In the genomic region with DNA sequence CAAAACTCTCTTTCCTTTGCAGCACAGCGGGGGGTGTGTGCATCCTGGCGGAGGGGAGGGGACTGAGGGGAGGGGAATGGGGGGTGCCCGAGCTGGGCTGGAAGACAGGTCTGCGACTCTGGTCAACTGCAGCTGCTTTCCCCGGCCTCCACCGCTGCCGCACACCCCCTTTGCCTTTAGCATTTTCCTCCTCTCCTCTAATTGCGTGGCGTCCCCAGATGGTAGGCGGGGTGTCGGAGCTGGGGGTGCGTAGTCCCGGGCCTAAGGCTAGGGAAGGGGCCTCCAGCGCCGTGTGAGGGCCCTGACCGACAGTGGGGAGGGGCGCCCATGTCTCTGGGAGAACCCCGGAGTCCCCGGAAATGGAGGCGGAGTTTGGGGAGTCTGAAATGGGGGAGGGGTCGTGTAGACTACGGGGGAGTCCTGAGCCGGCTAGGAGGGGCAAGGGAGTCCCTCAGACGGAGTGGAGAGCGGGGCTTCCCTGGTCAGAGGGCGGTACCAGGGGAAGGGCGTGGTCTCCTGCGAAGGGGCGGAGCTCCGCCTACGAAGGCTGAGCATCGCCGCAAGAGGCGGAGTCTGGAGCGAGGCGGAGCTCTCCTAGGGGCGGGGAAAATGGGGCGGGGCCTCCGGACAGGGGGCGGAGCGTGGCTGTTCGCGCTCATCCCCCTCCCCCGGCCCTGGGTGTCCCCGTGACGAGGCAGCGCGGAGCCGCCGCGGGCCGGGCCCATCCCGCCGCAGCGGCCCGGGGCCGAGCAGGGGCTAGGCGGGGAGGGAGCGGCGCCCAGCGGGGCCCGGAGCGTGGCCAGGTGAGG, we compare ENCODE assay signal across 8 cellular contexts. TPM values are rescaled to one million over a fixed set of nuclear protein-coding genes. Genes with fewer than 3 reads are reported as not detected.
DNase-seq lines count a peak whose midpoint lies in the region; ATAC-seq, FAIRE-seq and TF ChIP-seq lines count a peak whose summit lies in the region.

A gene with protein sequence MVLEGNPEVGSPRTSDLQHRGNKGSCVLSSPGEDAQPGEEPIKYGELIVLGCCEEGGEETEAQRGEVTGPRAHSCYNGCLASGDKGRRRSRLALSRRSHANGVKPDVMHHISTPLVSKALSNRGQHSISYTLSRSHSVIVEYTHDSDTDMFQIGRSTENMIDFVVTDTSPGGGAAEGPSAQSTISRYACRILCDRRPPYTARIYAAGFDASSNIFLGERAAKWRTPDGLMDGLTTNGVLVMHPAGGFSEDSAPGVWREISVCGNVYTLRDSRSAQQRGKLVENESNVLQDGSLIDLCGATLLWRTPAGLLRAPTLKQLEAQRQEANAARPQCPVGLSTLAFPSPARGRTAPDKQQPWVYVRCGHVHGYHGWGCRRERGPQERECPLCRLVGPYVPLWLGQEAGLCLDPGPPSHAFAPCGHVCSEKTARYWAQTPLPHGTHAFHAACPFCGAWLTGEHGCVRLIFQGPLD (plus strand): TSS at position 681 of the 809 bp plus-strand sequence. CDS start 1,224 bp downstream, outside the sequence.

- H3K4me1 Mint-ChIP-seq in T-helper 2 cell treated with Interferon-gamma antibody and Interleukin-4, amounts not matched to agents 5 μg/mL and 100 μg/mL, for 36 hours (ENCODE audit: low read depth) = peaks cover 25% of the 10 kb centered on the region
- H3K4me1 Mint-ChIP-seq in astrocyte (ENCODE audit: low read depth, unreplicated experiment) = peaks cover 3% of the 10 kb centered on the region

- TF ChIP-seq POLR2A in uterus (IDR thresholded peaks at IDR 0.05) = peak; percentile 24 to 64

- TF ChIP-seq CTCF in GM12865 (IDR thresholded peaks at IDR 0.05; ENCODE audit: insufficient read depth, low read depth, low read length, missing control alignments) (no peak), astrocyte (IDR thresholded peaks at IDR 0.05; ENCODE audit: insufficient read depth, low read depth, low read length) (no peak), hepatocyte (IDR thresholded peaks at IDR 0.05; ENCODE audit: poor library complexity) (no peak), uterus (IDR thresholded peaks at IDR 0.05) (no peak)

- WGBS in hepatocyte (ENCODE audit: low lambda C conversion rate, missing lambda C conversion rate) = 2% methylated on average over 26 of the region's 63 CpGs

- H3K4me1 ChIP-seq in astrocyte (ENCODE audit: insufficient read depth, low read length) = peaks cover 10% of the 10 kb centered on the region
- H3K4me1 ChIP-seq in hepatocyte (ENCODE audit: insufficient read depth) = peaks cover 12% of the 10 kb centered on the region
- peaks cover 6% of the 10 kb centered on the region for H3K4me1 ChIP-seq in rectal smooth muscle tissue (ENCODE audit: control insufficient read depth, insufficient read depth, low read length)
- peaks cover 0 to 6% of the 10 kb centered on the region in 2 donors for H3K4me1 ChIP-seq in uterus

- no peaks in the 10 kb centered on the region for H3K27me3 ChIP-seq in astrocyte (ENCODE audit: insufficient read depth, low read length)
- H3K27me3 ChIP-seq in hepatocyte = no peaks in the 10 kb centered on the region
- no peaks in the 10 kb centered on the region for H3K27me3 ChIP-seq in rectal smooth muscle tissue (ENCODE audit: control insufficient read depth, insufficient read depth, low read length)
- H3K27me3 ChIP-seq in uterus = no peaks in the 10 kb centered on the region

- H3K9me3 Mint-ChIP-seq in T-helper 2 cell treated with Interferon-gamma antibody and Interleukin-4, amounts not matched to agents 5 μg/mL and 100 μg/mL, for 36 hours = peaks cover 8% of the 10 kb centered on the region
- H3K9me3 Mint-ChIP-seq in astrocyte (ENCODE audit: unreplicated experiment) = no peaks in the 10 kb centered on the region

- FAIRE-seq in astrocyte (lab: Jason Lieb, UNC) = no peak

- peak; percentile 92 for ATAC-seq in HG02798 (IDR thresholded peaks at IDR 0.05; ENCODE audit: poor library complexity, unreplicated experiment)

- peak within 1 kb of the TSS; percentile 83 for H3K9ac ChIP-seq in astrocyte (ENCODE audit: low read length)
- peak within 1 kb of the TSS; percentile 32 for H3K9ac ChIP-seq in rectal smooth muscle tissue (ENCODE audit: low read length)

- no peaks in the 10 kb centered on the region for H3K9me2 ChIP-seq in hepatocyte (replicated peaks; ENCODE audit: insufficient read depth)

- DNase-seq in GM12865 (ENCODE audit: low read depth) (peak; percentile 93), NCI-H1436 (lab: John Stamatoyannopoulos, UW) (peak; percentile 90), astrocyte (ENCODE audit: low read depth) (peak; percentile 62), hepatocyte (ENCODE audit: low spot score) (peak; percentile 98), uterus (peak; percentile 96 to 97)
- DNase-seq in T-helper 2 cell treated with Interferon-gamma antibody and Interleukin-4, amounts not matched to agents 5 μg/mL and 100 μg/mL, for 36 hours (ENCODE audit: low spot score) = peak; percentile 86

- H3K27ac Mint-ChIP-seq in T-helper 2 cell treated with Interferon-gamma antibody and Interleukin-4, amounts not matched to agents 5 μg/mL and 100 μg/mL, for 36 hours = peak within 1 kb of the TSS; percentile 87
- no peak within 1 kb of the TSS for H3K27ac Mint-ChIP-seq in astrocyte (ENCODE audit: unreplicated experiment)

- peak within 1 kb of the TSS; percentile 88 for H3K4me3 Mint-ChIP-seq in T-helper 2 cell treated with Interferon-gamma antibody and Interleukin-4, amounts not matched to agents 5 μg/mL and 100 μg/mL, for 36 hours
- H3K4me3 Mint-ChIP-seq in astrocyte (ENCODE audit: unreplicated experiment) = peak within 1 kb of the TSS; percentile 87

- H3K79me2 ChIP-seq in astrocyte (ENCODE audit: insufficient read depth, low read length) (no peaks in the 10 kb centered on the region), hepatocyte (peaks cover 2% of the 10 kb centered on the region)

- H3K9me3 ChIP-seq in astrocyte (ENCODE audit: insufficient read depth, low read depth, low read length) (no peaks in the 10 kb centered on the region), hepatocyte (ENCODE audit: low read depth) (no peaks in the 10 kb centered on the region), uterus (no peaks in the 10 kb centered on the region)

- H3K36me3 Mint-ChIP-seq in T-helper 2 cell treated with Interferon-gamma antibody and Interleukin-4, amounts not matched to agents 5 μg/mL and 100 μg/mL, for 36 hours (ENCODE audit: low read depth) = peaks cover 4% of the 10 kb centered on the region
- H3K36me3 Mint-ChIP-seq in astrocyte (ENCODE audit: low read depth, unreplicated experiment) = peaks cover 8% of the 10 kb centered on the region

- H3K27me3 Mint-ChIP-seq in T-helper 2 cell treated with Interferon-gamma antibody and Interleukin-4, amounts not matched to agents 5 μg/mL and 100 μg/mL, for 36 hours (ENCODE audit: low read depth) = no peaks in the 10 kb centered on the region
- peaks cover 2% of the 10 kb centered on the region for H3K27me3 Mint-ChIP-seq in astrocyte (ENCODE audit: low read depth, unreplicated experiment)

- H3K36me3 ChIP-seq in astrocyte (ENCODE audit: insufficient read depth, low read length) = no peaks in the 10 kb centered on the region
- H3K36me3 ChIP-seq in hepatocyte (replicated peaks; ENCODE audit: insufficient read depth, low read depth) = no peaks in the 10 kb centered on the region
- no peaks in the 10 kb centered on the region for H3K36me3 ChIP-seq in rectal smooth muscle tissue (ENCODE audit: control insufficient read depth, insufficient read depth, low read length)
- no peaks in the 10 kb centered on the region for H3K36me3 ChIP-seq in uterus

- H3K4me3 ChIP-seq in GM12865 (ENCODE audit: low read depth, low read length) (peak within 1 kb of the TSS; percentile 70), astrocyte (ENCODE audit: insufficient read depth, low read depth, low read length) (peak within 1 kb of the TSS; percentile 67), hepatocyte (peak within 1 kb of the TSS; percentile 99), rectal smooth muscle tissue (ENCODE audit: low read length) (peak within 1 kb of the TSS; percentile 86), uterus (peak within 1 kb of the TSS; percentile 72 to 75)

- H2AFZ ChIP-seq in astrocyte (ENCODE audit: low read depth, low read length) (peak within 1 kb of the TSS; percentile 93), hepatocyte (peak within 1 kb of the TSS; percentile 98)

- H3K4me2 ChIP-seq in astrocyte (ENCODE audit: low read length) (peak within 1 kb of the TSS; percentile 98), hepatocyte (peak within 1 kb of the TSS; percentile 99)

- intact Hi-C loops in uterus (cut with DNase I; ENCODE audit: low total_unique reads) = no loop called here

- H4K20me1 ChIP-seq in astrocyte (ENCODE audit: insufficient read depth, low read length) (peaks cover 10% of the 10 kb centered on the region), hepatocyte (ENCODE audit: insufficient read depth, poor library complexity, severe bottlenecking) (no peaks in the 10 kb centered on the region)

- H3K27ac ChIP-seq in astrocyte (ENCODE audit: low read depth, low read length) (no peak within 1 kb of the TSS), hepatocyte (peak within 1 kb of the TSS; percentile 89), rectal smooth muscle tissue (ENCODE audit: low read depth, low read length) (peak within 1 kb of the TSS; percentile 80), uterus (peak within 1 kb of the TSS; percentile 63 to 85)

RNA-seq across cellular contexts. Expression of the gene that starts here (rescaled TPM):
- 3.9 and 4.6 TPM in 2 replicates for total RNA-seq in astrocyte
- total RNA-seq in hepatocyte = 5.5 and 6.7 TPM in 2 replicates
- polyA plus RNA-seq in hepatocyte = 5.5 and 10.9 TPM in 2 replicates
- total RNA-seq in uterus = 10 to 100 TPM; 13.8 to 35.0 (median 24.0) TPM
